ENCODE assay signal across 3 cellular contexts in genomic region chr20:5377484-5377883, GRCh38.
TF ChIP-seq lines count a peak whose summit lies in the region.

No MANE protein-coding gene starts in this region.

TF ChIP-seq in HepG2, 621 proteins besides CTCF, POLR2A, EP300 and RAD21 (continues in another document):
- no peak for TF ChIP-seq NFE2L1 (CRISPR knock-in tag; IDR thresholded peaks at IDR 0.05; ENCODE audit: borderline replicate concordance)
- TF ChIP-seq ZNF503 (CRISPR knock-in tag; IDR thresholded peaks at IDR 0.05): no peak
- TF ChIP-seq IRF2 (CRISPR knock-in tag; IDR thresholded peaks at IDR 0.05): no peak
- no peak for TF ChIP-seq HNRNPUL1 (IDR thresholded peaks at IDR 0.05; ENCODE audit: low read depth, low read length)
- no peak for TF ChIP-seq EHMT2 (IDR thresholded peaks at IDR 0.05; ENCODE audit: borderline replicate concordance, low read depth, low read length)
- no peak for TF ChIP-seq ZNF563 (CRISPR knock-in tag; IDR thresholded peaks at IDR 0.05)
- TF ChIP-seq ATF7 (IDR thresholded peaks at IDR 0.05): peak; percentile 81
- no peak for TF ChIP-seq ATF7 (CRISPR knock-in tag; IDR thresholded peaks at IDR 0.05)
- TF ChIP-seq ZBTB46 (CRISPR knock-in tag; IDR thresholded peaks at IDR 0.05; ENCODE audit: borderline replicate concordance): no peak
- no peak for TF ChIP-seq ZNF83 (CRISPR knock-in tag; IDR thresholded peaks at IDR 0.05; ENCODE audit: borderline replicate concordance)
- TF ChIP-seq CEBPB (IDR thresholded peaks at IDR 0.05; ENCODE audit: borderline replicate concordance, low read depth, low read length): peak; percentile 74; the same call in 1 of the 2 replicates
- no peak for TF ChIP-seq FOXJ3 (CRISPR knock-in tag; IDR thresholded peaks at IDR 0.05; ENCODE audit: borderline replicate concordance)
- no peak for TF ChIP-seq ZNF230 (CRISPR knock-in tag; IDR thresholded peaks at IDR 0.05)
- no peak for TF ChIP-seq ATF3 (CRISPR knock-in tag; IDR thresholded peaks at IDR 0.05)

TF ChIP-seq in IMR-90, 13 proteins besides CTCF, POLR2A, EP300 and RAD21:
- TF ChIP-seq SMC3 (IDR thresholded peaks at IDR 0.05; ENCODE audit: low read depth, low read length) (no peak), CEBPB (IDR thresholded peaks at IDR 0.05; ENCODE audit: low read depth, low read length) (peak; percentile 55)

TF ChIP-seq in K562, 482 proteins besides CTCF, POLR2A, EP300 and RAD21:
- TF ChIP-seq ZNF263 (CRISPR knock-in tag; IDR thresholded peaks at IDR 0.05; ENCODE audit: borderline replicate concordance): no peak
- no peak for TF ChIP-seq ZBTB7A (IDR thresholded peaks at IDR 0.05; ENCODE audit: borderline replicate concordance, control insufficient read depth, low read depth, low read length)
- no peak for TF ChIP-seq CEBPG (CRISPR knock-in tag; IDR thresholded peaks at IDR 0.05)
- TF ChIP-seq CEBPG (tag; conservative IDR thresholded peaks at IDR 0.05 in 1 of 2, IDR thresholded peaks at IDR 0.05 in 1 of 2): peak; percentile 15 to 43; a peak in 1 of 4 replicates
- TF ChIP-seq SMARCA4 (IDR thresholded peaks at IDR 0.05): no peak
- TF ChIP-seq ZNF431 (CRISPR knock-in tag; IDR thresholded peaks at IDR 0.05): no peak
- peak; percentile 50; the same call in 1 of the 2 replicates for TF ChIP-seq ATF3 (IDR thresholded peaks at IDR 0.05)
- no peak for TF ChIP-seq ATF3 (CRISPR knock-in tag; conservative IDR thresholded peaks at IDR 0.05)
- TF ChIP-seq SFPQ (IDR thresholded peaks at IDR 0.05; ENCODE audit: low read depth, low read length): no peak
TF ChIP-seq in K562: peak in this region for 2.
